In the genomic region with DNA sequence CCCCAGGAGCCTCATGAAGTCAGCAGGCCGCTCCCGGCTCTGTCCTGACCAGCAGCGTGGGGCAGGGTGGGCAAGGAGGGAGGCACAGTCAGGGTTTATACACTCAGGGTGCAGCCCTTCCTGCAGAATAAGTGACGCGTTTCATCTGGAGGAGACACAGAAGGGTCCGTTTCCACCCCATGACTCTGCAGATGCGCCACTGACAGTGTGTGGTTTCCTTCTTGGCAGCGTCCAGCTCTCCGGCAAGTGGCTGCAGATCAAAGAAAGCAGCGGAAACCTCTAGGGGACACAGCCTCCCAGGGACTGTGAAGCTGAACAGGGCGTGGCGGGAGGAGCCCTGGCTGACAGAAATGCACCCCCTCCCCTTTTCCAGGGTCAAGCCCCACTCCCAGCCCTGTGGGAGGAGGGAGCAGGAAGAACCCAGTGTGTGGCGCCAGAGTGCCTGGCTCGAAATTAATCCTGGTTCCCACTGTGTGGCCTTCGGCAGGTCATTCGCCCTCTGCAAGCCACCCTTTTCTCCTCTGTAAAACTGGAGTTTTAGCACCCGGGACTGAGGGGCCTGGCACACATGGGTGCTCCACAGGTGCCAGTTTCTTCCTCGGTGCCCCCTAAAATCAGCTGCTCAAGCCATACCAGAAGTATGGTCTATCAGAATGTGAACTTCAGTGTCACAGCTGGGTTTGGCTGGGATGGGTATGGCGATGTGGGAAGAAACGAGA, we compare ENCODE assay signal across 9 cellular contexts. TPM values are rescaled to one million over a fixed set of nuclear protein-coding genes. Genes with fewer than 3 reads are reported as not detected.
DNase-seq lines count a peak whose midpoint lies in the region; ATAC-seq and TF ChIP-seq lines count a peak whose summit lies in the region.
"Had no signal": no experiment of that assay in that cellular context is flagged by ENCODE, and none has a peak within 500 bp of the region (broad histone marks: within the 10 kb centered on the region; RNA-seq: fewer than 3 reads in every experiment).

No MANE protein-coding gene starts in this region.

- no peaks in the 10 kb centered on the region for H3K79me2 ChIP-seq in PC-3 (ENCODE audit: low read length)

- POLR2A ChIA-PET in PC-3 (lab: Charles Lee; ENCODE audit: unreplicated experiment) = interaction anchor here (0.6 kb wide), 1 partner anchor 202 kb away, joined by 3 read pairs; no protein-coding TSS in a partner anchor

- no peak overlapping the region for H3K27ac ChIP-seq in PC-3 (ENCODE audit: low read length)
- peak overlapping the region; percentile 67 to 83 (median 79) for H3K27ac ChIP-seq in upper lobe of left lung
- H3K27ac ChIP-seq: 22Rv1 had no signal

- H3K4me3 ChIP-seq in PC-3 (ENCODE audit: low read length) (peak overlapping the region; percentile 27; the same call in 1 of the 2 replicates), choroid plexus epithelial cell (ENCODE audit: low read depth, low read length) (no peak overlapping the region), lower leg skin (ENCODE audit: low read depth, poor library complexity, severe bottlenecking) (no peak overlapping the region), upper lobe of left lung (peak overlapping the region in 2 of 4 donors; percentile 10 to 22)

- H3K4me2 ChIP-seq in PC-3 (ENCODE audit: low read length) = peak overlapping the region; percentile 76

- H2AFZ ChIP-seq in PC-3 (ENCODE audit: low read length) = peak overlapping the region; percentile 66

- TF ChIP-seq CTCF in PC-3 (conservative IDR thresholded peaks at IDR 0.05; ENCODE audit: low read depth, low read length) (peak; percentile 24; the same call in 1 of the 2 replicates), choroid plexus epithelial cell (conservative IDR thresholded peaks at IDR 0.05; ENCODE audit: low read depth, low read length) (peak; percentile 43), lower leg skin (IDR thresholded peaks at IDR 0.05) (no peak), upper lobe of left lung (IDR thresholded peaks at IDR 0.05) (peak in 2 of 6 experiments; percentile 19 to 33)

- intact Hi-C loops in PC-3 (cut with micrococcal nuclease) (no loop called here), lower leg skin (cut with DNase I; ENCODE audit: low total_unique reads) (no loop called here)

- peak; percentile 10 for DNase-seq in DMS 273 (lab: John Stamatoyannopoulos, UW; ENCODE audit: unreplicated experiment)
- no peak for DNase-seq in DMS 273 treated with DMSO at 0.1 percent for 48 hours (lab: John Stamatoyannopoulos, UW)
- DNase-seq in PC-3 = peak; percentile 39
- DNase-seq in choroid plexus epithelial cell (ENCODE audit: low read depth) = peak; percentile 73
- peak; percentile 53 to 89 for DNase-seq in lower leg skin (ENCODE audit: low spot score in 2 of 2)
- peak in 1 of 2 donors; percentile 73 for DNase-seq in upper lobe of left lung
- DNase-seq in NCI-H510A treated with DMSO at 0.1 percent for 48 hours (lab: John Stamatoyannopoulos, UW) = no peak

- CTCF ChIA-PET in PC-3 (lab: Charles Lee) = no interaction called here

- no peak for TF ChIP-seq POLR2A in lower leg skin (IDR thresholded peaks at IDR 0.05)
- TF ChIP-seq POLR2A in upper lobe of left lung (IDR thresholded peaks at IDR 0.05) = no peak

- no TSS peak for BruUV-seq in PC-3 (replicated peaks; lab: Mats Ljungman, UMichigan)

- H3K9me2 ChIP-seq in PC-3 (replicated peaks; ENCODE audit: low read length) = no peaks in the 10 kb centered on the region

- 17 to 18% methylated on average over 16 to 20 of the region's 20 CpGs for WGBS in lower leg skin, 2 donors
- WGBS in upper lobe of left lung, 2 donors = 25 to 35% methylated on average over 9 to 20 of the region's 20 CpGs

- ATAC-seq in PC-3 (peak; percentile 87), upper lobe of left lung (ENCODE audit: low FRiP score in 2 of 2) (peak; percentile 79 to 85), HG03432 (IDR thresholded peaks at IDR 0.05; ENCODE audit: unreplicated experiment) (no peak)

- H3K27me3 ChIP-seq in PC-3 (ENCODE audit: low read length) (no peaks in the 10 kb centered on the region), upper lobe of left lung (no peaks in the 10 kb centered on the region)

- H3K4me1 ChIP-seq in PC-3 (ENCODE audit: insufficient read depth, low read length) (peaks cover 6% of the 10 kb centered on the region; the same call in 1 of the 2 replicates), upper lobe of left lung (peaks cover 17 to 20% (median 19%) of the 10 kb centered on the region in 4 donors)

- no peaks in the 10 kb centered on the region for H3F3A ChIP-seq in PC-3 (ENCODE audit: low read length, unreplicated experiment)

- TF ChIP-seq EP300 in upper lobe of left lung (IDR thresholded peaks at IDR 0.05) = peak in 1 of 4 donors; percentile 16

- no peaks in the 10 kb centered on the region for H3K36me3 ChIP-seq in PC-3 (ENCODE audit: low read depth, low read length)
- H3K36me3 ChIP-seq in upper lobe of left lung = no peaks in the 10 kb centered on the region

- H3K9me3 ChIP-seq in PC-3 (ENCODE audit: low read length) (no peaks in the 10 kb centered on the region), upper lobe of left lung (peaks cover 0 to 4% (median 0%) of the 10 kb centered on the region in 4 donors)

- H4K20me1 ChIP-seq in PC-3 (ENCODE audit: low read length) = no peaks in the 10 kb centered on the region

- no peak overlapping the region for H3K9ac ChIP-seq in PC-3 (ENCODE audit: low read length)

RNA-seq across cellular contexts. Expression of a gene that starts 17.3 kb away (rescaled TPM):
- 33.0 and 33.3 TPM in 2 replicates for total RNA-seq in PC-3 (2014; rRNA removed)
- 100 to 1,000 TPM in 1 of 4 donors, 10 to 100 TPM in 3; 54.7 to 101 (median 73.3) TPM for total RNA-seq in lower leg skin
- total RNA-seq in upper lobe of left lung = 10 to 100 TPM; 47.7 to 61.8 (median 57.8) TPM

Comparison
In these comparisons a context has a peak if more than half of its experiments do, and no peak if none do; other contexts are left out.
1. DNase-seq: peak in DMS 273 (single experiment), PC-3 (single experiment), choroid plexus epithelial cell (single experiment) and lower leg skin (2 of 2); none in DMS 273 treated with DMSO at 0.1 percent for 48 hours (single experiment) and NCI-H510A treated with DMSO at 0.1 percent for 48 hours (single experiment).
2. CTCF ChIP-seq: peak in PC-3 (single experiment) and choroid plexus epithelial cell (single experiment); none in lower leg skin (0 of 3).